1 cellular context compared by ENCODE assay signal in genomic region chr15:75367913-75368688, GRCh38.
A peak's percentile ranks its signal among the peaks of the same experiment; 100 is the strongest.
TF ChIP-seq lines count a peak whose summit lies in the region.

TSS of gene MAN2C1 (minus strand) at chr15:75368607. CDS start at chr15:75368583, 24 bp downstream.

TF ChIP-seq in K562, 482 proteins besides CTCF, POLR2A, EP300 and RAD21 (continued from another document and continues in another):
- TF ChIP-seq ZBTB43 (CRISPR knock-in tag; IDR thresholded peaks at IDR 0.05) = no peak
- no peak for TF ChIP-seq MED1 (CRISPR knock-in tag; IDR thresholded peaks at IDR 0.05; ENCODE audit: borderline replicate concordance)
- no peak for TF ChIP-seq HEY1 (CRISPR knock-in tag; IDR thresholded peaks at IDR 0.05; ENCODE audit: borderline replicate concordance)
- peak; percentile 80 for TF ChIP-seq GTF2A2 (tag; IDR thresholded peaks at IDR 0.05)
- TF ChIP-seq IRF2 (CRISPR knock-in tag; IDR thresholded peaks at IDR 0.05) = no peak
- no peak for TF ChIP-seq DMBX1 (CRISPR knock-in tag; IDR thresholded peaks at IDR 0.05; ENCODE audit: borderline replicate concordance)
- TF ChIP-seq, protein P1, sequence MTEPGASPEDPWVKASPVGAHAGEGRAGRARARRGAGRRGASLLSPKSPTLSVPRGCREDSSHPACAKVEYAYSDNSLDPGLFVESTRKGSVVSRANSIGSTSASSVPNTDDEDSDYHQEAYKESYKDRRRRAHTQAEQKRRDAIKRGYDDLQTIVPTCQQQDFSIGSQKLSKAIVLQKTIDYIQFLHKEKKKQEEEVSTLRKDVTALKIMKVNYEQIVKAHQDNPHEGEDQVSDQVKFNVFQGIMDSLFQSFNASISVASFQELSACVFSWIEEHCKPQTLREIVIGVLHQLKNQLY (CRISPR knock-in tag; conservative IDR thresholded peaks at IDR 0.05) = no peak
- no peak for TF ChIP-seq HDAC8 (tag; IDR thresholded peaks at IDR 0.05)
- peak; percentile 75; the same call in 1 of the 2 replicates for TF ChIP-seq ZBED1 (IDR thresholded peaks at IDR 0.05)
- TF ChIP-seq KLF16 (IDR thresholded peaks at IDR 0.05) = no peak
- TF ChIP-seq GTF2E2 (tag; IDR thresholded peaks at IDR 0.05) = peak; percentile 95
- TF ChIP-seq CBFB (CRISPR knock-in tag; IDR thresholded peaks at IDR 0.05) = peak; percentile 86
- TF ChIP-seq, protein P2, sequence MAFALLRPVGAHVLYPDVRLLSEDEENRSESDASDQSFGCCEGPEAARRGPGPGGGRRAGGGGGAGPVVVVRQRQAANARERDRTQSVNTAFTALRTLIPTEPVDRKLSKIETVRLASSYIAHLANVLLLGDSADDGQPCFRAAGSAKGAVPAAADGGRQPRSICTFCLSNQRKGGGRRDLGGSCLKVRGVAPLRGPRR (CRISPR knock-in tag; IDR thresholded peaks at IDR 0.05) = 0 out of 2 replicates have a peak, but pooled peaks have one; percentile 20
- peak; percentile 19 for TF ChIP-seq SMAD1 (IDR thresholded peaks at IDR 0.05; ENCODE audit: low read depth, low read length, partially characterized antibody)
- TF ChIP-seq DIDO1 (tag; IDR thresholded peaks at IDR 0.05; ENCODE audit: low read depth) = peak; percentile 90
- peak; percentile 92 for TF ChIP-seq SMAD4 (CRISPR knock-in tag; conservative IDR thresholded peaks at IDR 0.05)
- no peak for TF ChIP-seq E4F1 (CRISPR knock-in tag; IDR thresholded peaks at IDR 0.05; ENCODE audit: borderline replicate concordance)
- no peak for TF ChIP-seq ZNF311 (CRISPR knock-in tag; IDR thresholded peaks at IDR 0.05)
- 0 out of 2 replicates have a peak, but pooled peaks have one; percentile 62 for TF ChIP-seq RBM14 (IDR thresholded peaks at IDR 0.05; ENCODE audit: borderline replicate concordance, insufficient read depth, low read depth, low read length)
- no peak for TF ChIP-seq MTA2 (IDR thresholded peaks at IDR 0.05; ENCODE audit: low read depth)
- peak; percentile 96 for TF ChIP-seq ZFX (CRISPR knock-in tag; IDR thresholded peaks at IDR 0.05)
- no peak for TF ChIP-seq SAFB2 (IDR thresholded peaks at IDR 0.05; ENCODE audit: borderline replicate concordance, low read depth, low read length, severe bottlenecking)
- TF ChIP-seq EGR1 (conservative IDR thresholded peaks at IDR 0.05) = peak; percentile 43
- no peak for TF ChIP-seq RBM15 (IDR thresholded peaks at IDR 0.05; ENCODE audit: insufficient read depth, low read length)
- TF ChIP-seq TOE1 (IDR thresholded peaks at IDR 0.05; ENCODE audit: borderline replicate concordance) = peak; percentile 80; the same call in 1 of the 2 replicates
- peak; percentile 60; the same call in 1 of the 2 replicates for TF ChIP-seq TOE1 (CRISPR knock-in tag; IDR thresholded peaks at IDR 0.05; ENCODE audit: borderline replicate concordance, low read depth)
- no peak for TF ChIP-seq MGA (IDR thresholded peaks at IDR 0.05)
- TF ChIP-seq HMG20B (CRISPR knock-in tag; IDR thresholded peaks at IDR 0.05) = peak; percentile 80; the same call in 1 of the 2 replicates
- TF ChIP-seq XRCC5 (IDR thresholded peaks at IDR 0.05; ENCODE audit: low read depth, low read length) = peak; percentile 98
- no peak for TF ChIP-seq ZSCAN29 (IDR thresholded peaks at IDR 0.05)
- no peak for TF ChIP-seq SRSF9 (IDR thresholded peaks at IDR 0.05; ENCODE audit: borderline replicate concordance, low read depth, low read length)
- no peak for TF ChIP-seq ZNF561 (CRISPR knock-in tag; conservative IDR thresholded peaks at IDR 0.05)
- peak; percentile 56 to 62; a peak in 1 of 4 replicates for TF ChIP-seq ARNT (IDR thresholded peaks at IDR 0.05)
- TF ChIP-seq, protein P3, sequence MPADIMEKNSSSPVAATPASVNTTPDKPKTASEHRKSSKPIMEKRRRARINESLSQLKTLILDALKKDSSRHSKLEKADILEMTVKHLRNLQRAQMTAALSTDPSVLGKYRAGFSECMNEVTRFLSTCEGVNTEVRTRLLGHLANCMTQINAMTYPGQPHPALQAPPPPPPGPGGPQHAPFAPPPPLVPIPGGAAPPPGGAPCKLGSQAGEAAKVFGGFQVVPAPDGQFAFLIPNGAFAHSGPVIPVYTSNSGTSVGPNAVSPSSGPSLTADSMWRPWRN (IDR thresholded peaks at IDR 0.05; ENCODE audit: low read depth) = no peak
- TF ChIP-seq, protein P4, sequence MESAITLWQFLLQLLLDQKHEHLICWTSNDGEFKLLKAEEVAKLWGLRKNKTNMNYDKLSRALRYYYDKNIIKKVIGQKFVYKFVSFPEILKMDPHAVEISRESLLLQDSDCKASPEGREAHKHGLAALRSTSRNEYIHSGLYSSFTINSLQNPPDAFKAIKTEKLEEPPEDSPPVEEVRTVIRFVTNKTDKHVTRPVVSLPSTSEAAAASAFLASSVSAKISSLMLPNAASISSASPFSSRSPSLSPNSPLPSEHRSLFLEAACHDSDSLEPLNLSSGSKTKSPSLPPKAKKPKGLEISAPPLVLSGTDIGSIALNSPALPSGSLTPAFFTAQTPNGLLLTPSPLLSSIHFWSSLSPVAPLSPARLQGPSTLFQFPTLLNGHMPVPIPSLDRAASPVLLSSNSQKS (CRISPR knock-in tag; IDR thresholded peaks at IDR 0.05) = no peak
- TF ChIP-seq HDGF (IDR thresholded peaks at IDR 0.05) = 0 out of 2 replicates have a peak, but pooled peaks have one; percentile 6
- TF ChIP-seq ZNF518B (CRISPR knock-in tag; IDR thresholded peaks at IDR 0.05) = no peak
- TF ChIP-seq MYNN (IDR thresholded peaks at IDR 0.05) = no peak; the same call in 1 of the 2 replicates
- no peak for TF ChIP-seq MYNN (CRISPR knock-in tag; IDR thresholded peaks at IDR 0.05)
- 0 out of 2 replicates have a peak, but pooled peaks have one; percentile 64 for TF ChIP-seq MAX (CRISPR knock-in tag; IDR thresholded peaks at IDR 0.05)
- TF ChIP-seq ZC3H11A (IDR thresholded peaks at IDR 0.05; ENCODE audit: low read depth, low read length) = peak; percentile 96; the same call in 1 of the 2 replicates
